1 cellular context compared by ENCODE assay signal in the genomic region with DNA sequence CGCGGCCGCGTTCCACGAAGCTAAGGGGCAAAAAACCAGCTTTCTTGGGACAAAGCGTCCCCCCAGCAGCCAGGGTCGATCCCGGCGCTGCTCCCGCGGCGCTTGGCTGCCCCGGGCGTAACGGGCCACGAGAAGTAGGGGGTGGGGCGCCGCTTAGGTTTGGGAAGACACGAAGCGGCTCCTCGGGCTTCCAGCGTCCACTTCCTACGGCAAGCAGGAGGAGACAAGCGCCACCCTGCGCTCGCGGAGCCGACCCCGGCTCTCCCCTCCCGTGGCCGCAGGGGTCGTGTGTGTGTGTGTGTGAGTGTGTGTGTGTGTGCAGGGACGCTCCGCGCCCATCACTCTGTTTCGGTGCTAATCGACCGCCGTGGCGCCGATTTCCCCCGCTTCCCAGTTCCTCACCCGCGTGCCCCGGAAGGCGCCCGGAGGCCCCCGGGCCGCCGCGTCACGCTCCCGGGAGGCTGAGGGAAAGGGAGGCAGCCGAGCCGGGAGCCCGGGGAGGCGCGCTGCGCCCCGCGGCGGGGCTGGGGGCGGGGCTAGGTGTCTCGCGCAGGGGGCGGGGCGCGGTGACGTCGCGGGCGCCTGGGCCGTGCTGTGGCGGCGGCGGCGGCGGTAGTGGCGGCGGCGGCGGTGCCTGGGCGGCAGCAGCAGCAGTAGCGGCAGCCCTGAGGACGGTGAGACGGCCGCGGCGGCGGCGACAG.
TF ChIP-seq lines count a peak whose summit lies in the region.

TSS of gene ERC1 (plus strand) at position 575 of the 701 bp plus-strand sequence. CDS start 36,681 bp downstream, outside the sequence.

TF ChIP-seq in K562, 482 proteins besides CTCF, POLR2A, EP300 and RAD21 (continued from another document and continues in another):
- TF ChIP-seq ATF3 (IDR thresholded peaks at IDR 0.05) (no peak), ATF3 (CRISPR knock-in tag; conservative IDR thresholded peaks at IDR 0.05) (no peak), FOXJ3 (CRISPR knock-in tag; IDR thresholded peaks at IDR 0.05) (no peak), JUN (IDR thresholded peaks at IDR 0.05; ENCODE audit: borderline replicate concordance, low read depth, low read length) (no peak), JUN (CRISPR knock-in tag; IDR thresholded peaks at IDR 0.05; ENCODE audit: borderline replicate concordance) (no peak), ZNF436 (CRISPR knock-in tag; IDR thresholded peaks at IDR 0.05) (no peak), ZNF583 (CRISPR knock-in tag; IDR thresholded peaks at IDR 0.05) (no peak), PRMT5 (CRISPR knock-in tag; IDR thresholded peaks at IDR 0.05) (no peak), POLR2G (IDR thresholded peaks at IDR 0.05; ENCODE audit: low read depth, low read length) (peak; percentile 95), FIP1L1 (IDR thresholded peaks at IDR 0.05; ENCODE audit: low read depth, low read length, poor library complexity, severe bottlenecking) (no peak), CHD1 (IDR thresholded peaks at IDR 0.05; ENCODE audit: low read length) (peak; percentile 69), DDX20 (tag; IDR thresholded peaks at IDR 0.05; ENCODE audit: low read depth) (no peak), SFPQ (IDR thresholded peaks at IDR 0.05; ENCODE audit: low read depth, low read length) (no peak), POLR2AphosphoS2 (IDR thresholded peaks at IDR 0.05; ENCODE audit: low read length) (no peak), ZNF584 (CRISPR knock-in tag; IDR thresholded peaks at IDR 0.05; ENCODE audit: low read depth) (no peak), ZNF280B (CRISPR knock-in tag; IDR thresholded peaks at IDR 0.05) (no peak), HDAC6 (IDR thresholded peaks at IDR 0.05; ENCODE audit: low read depth, low read length) (no peak), NR0B1 (IDR thresholded peaks at IDR 0.05; ENCODE audit: partially characterized antibody) (no peak), ILK (tag; IDR thresholded peaks at IDR 0.05; ENCODE audit: borderline replicate concordance, low read depth) (no peak), TAF1 (IDR thresholded peaks at IDR 0.05; ENCODE audit: control insufficient read depth, extremely low read depth, insufficient read depth, low read length, severe bottlenecking) (peak; percentile 51), ZC3H4 (CRISPR knock-in tag; IDR thresholded peaks at IDR 0.05; ENCODE audit: borderline replicate concordance) (no peak), ID3 (CRISPR knock-in tag; IDR thresholded peaks at IDR 0.05) (no peak), ID3 (tag; IDR thresholded peaks at IDR 0.05) (no peak; the same call in 1 of the 2 replicates), NR1H2 (CRISPR knock-in tag; IDR thresholded peaks at IDR 0.05) (no peak), FOXP1 (CRISPR knock-in tag; IDR thresholded peaks at IDR 0.05) (0 out of 2 replicates have a peak, but pooled peaks have one; percentile 12), SUPT5H (IDR thresholded peaks at IDR 0.05) (peak; percentile 87), NBN (IDR thresholded peaks at IDR 0.05; ENCODE audit: low read depth) (peak; percentile 74), ZNF444 (CRISPR knock-in tag; IDR thresholded peaks at IDR 0.05) (no peak), FOXK2 (conservative IDR thresholded peaks at IDR 0.05 in 1 of 2, IDR thresholded peaks at IDR 0.05 in 1 of 2; ENCODE audit: low read depth in 2 of 2) (no peak), CBX1 (IDR thresholded peaks at IDR 0.05; ENCODE audit: low read depth) (peak; percentile 43; the same call in 1 of the 2 replicates), ZNF165 (CRISPR knock-in tag; IDR thresholded peaks at IDR 0.05; ENCODE audit: borderline replicate concordance) (no peak), ZNF551 (CRISPR knock-in tag; IDR thresholded peaks at IDR 0.05) (no peak), ZNF41 (CRISPR knock-in tag; conservative IDR thresholded peaks at IDR 0.05) (no peak), POLR2H (tag; IDR thresholded peaks at IDR 0.05; ENCODE audit: low read depth) (no peak; the same call in 1 of the 2 replicates), ZNF668 (CRISPR knock-in tag; IDR thresholded peaks at IDR 0.05) (no peak), ZNF12 (CRISPR knock-in tag; IDR thresholded peaks at IDR 0.05) (no peak), NR3C1 (CRISPR knock-in tag; IDR thresholded peaks at IDR 0.05) (0 out of 2 replicates have a peak, but pooled peaks have one; percentile 49), HDAC1 (IDR thresholded peaks at IDR 0.05) (peak in 1 of 2 experiments; percentile 87; a peak in 2 of 4 replicates), TARDBP (IDR thresholded peaks at IDR 0.05) (peak; percentile 79; the same call in 1 of the 2 replicates), SRF (CRISPR knock-in tag; IDR thresholded peaks at IDR 0.05) (no peak), SMAD4 (CRISPR knock-in tag; conservative IDR thresholded peaks at IDR 0.05) (peak; percentile 72; the same call in 1 of the 2 replicates), ERF (CRISPR knock-in tag; IDR thresholded peaks at IDR 0.05) (no peak), KAT7 (CRISPR knock-in tag; IDR thresholded peaks at IDR 0.05; ENCODE audit: borderline replicate concordance) (peak; percentile 57; the same call in 1 of the 2 replicates), ZNF274 (IDR thresholded peaks at IDR 0.05; ENCODE audit: borderline replicate concordance, low read depth, low read length) (no peak), TBP (optimal IDR thresholded peaks at IDR 0.05; ENCODE audit: low read depth, low read length) (peak; percentile 66), ZNF408 (CRISPR knock-in tag; IDR thresholded peaks at IDR 0.05; ENCODE audit: low read depth) (no peak), ZEB2 (IDR thresholded peaks at IDR 0.05) (no peak), ZNF76 (CRISPR knock-in tag; IDR thresholded peaks at IDR 0.05; ENCODE audit: borderline replicate concordance) (no peak), EHMT2 (IDR thresholded peaks at IDR 0.05) (no peak), NCOA1 (IDR thresholded peaks at IDR 0.05; ENCODE audit: low read depth) (peak; percentile 25; the same call in 1 of the 2 replicates), ZNF507 (tag; conservative IDR thresholded peaks at IDR 0.05) (no peak), ZC3H8 (IDR thresholded peaks at IDR 0.05) (no peak), ZBTB2 (IDR thresholded peaks at IDR 0.05) (peak; percentile 79)
- TF ChIP-seq, protein P1, sequence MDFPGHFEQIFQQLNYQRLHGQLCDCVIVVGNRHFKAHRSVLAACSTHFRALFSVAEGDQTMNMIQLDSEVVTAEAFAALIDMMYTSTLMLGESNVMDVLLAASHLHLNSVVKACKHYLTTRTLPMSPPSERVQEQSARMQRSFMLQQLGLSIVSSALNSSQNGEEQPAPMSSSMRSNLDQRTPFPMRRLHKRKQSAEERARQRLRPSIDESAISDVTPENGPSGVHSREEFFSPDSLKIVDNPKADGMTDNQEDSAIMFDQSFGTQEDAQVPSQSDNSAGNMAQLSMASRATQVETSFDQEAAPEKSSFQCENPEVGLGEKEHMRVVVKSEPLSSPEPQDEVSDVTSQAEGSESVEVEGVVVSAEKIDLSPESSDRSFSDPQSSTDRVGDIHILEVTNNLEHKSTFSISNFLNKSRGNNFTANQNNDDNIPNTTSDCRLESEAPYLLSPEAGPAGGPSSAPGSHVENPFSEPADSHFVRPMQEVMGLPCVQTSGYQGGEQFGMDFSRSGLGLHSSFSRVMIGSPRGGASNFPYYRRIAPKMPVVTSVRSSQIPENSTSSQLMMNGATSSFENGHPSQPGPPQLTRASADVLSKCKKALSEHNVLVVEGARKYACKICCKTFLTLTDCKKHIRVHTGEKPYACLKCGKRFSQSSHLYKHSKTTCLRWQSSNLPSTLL (IDR thresholded peaks at IDR 0.05): no peak
- TF ChIP-seq, protein P2, sequence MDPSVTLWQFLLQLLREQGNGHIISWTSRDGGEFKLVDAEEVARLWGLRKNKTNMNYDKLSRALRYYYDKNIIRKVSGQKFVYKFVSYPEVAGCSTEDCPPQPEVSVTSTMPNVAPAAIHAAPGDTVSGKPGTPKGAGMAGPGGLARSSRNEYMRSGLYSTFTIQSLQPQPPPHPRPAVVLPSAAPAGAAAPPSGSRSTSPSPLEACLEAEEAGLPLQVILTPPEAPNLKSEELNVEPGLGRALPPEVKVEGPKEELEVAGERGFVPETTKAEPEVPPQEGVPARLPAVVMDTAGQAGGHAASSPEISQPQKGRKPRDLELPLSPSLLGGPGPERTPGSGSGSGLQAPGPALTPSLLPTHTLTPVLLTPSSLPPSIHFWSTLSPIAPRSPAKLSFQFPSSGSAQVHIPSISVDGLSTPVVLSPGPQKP (CRISPR knock-in tag; IDR thresholded peaks at IDR 0.05): no peak
- TF ChIP-seq, protein P3, sequence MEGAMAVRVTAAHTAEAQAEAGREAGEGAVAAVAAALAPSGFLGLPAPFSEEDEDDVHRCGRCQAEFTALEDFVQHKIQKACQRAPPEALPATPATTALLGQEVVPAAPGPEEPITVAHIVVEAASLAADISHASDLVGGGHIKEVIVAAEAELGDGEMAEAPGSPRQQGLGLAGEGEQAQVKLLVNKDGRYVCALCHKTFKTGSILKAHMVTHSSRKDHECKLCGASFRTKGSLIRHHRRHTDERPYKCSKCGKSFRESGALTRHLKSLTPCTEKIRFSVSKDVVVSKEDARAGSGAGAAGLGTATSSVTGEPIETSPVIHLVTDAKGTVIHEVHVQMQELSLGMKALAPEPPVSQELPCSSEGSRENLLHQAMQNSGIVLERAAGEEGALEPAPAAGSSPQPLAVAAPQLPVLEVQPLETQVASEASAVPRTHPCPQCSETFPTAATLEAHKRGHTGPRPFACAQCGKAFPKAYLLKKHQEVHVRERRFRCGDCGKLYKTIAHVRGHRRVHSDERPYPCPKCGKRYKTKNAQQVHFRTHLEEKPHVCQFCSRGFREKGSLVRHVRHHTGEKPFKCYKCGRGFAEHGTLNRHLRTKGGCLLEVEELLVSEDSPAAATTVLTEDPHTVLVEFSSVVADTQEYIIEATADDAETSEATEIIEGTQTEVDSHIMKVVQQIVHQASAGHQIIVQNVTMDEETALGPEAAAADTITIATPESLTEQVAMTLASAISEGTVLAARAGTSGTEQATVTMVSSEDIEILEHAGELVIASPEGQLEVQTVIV (CRISPR knock-in tag; IDR thresholded peaks at IDR 0.05; ENCODE audit: borderline replicate concordance): no peak
